In genomic region chr14:97218713-97219355, GRCh38 we compare ENCODE assay signal across 9 cellular contexts.
A peak's percentile ranks its signal among the peaks of the same experiment; 100 is the strongest.
DNase-seq lines count a peak whose midpoint lies in the region; ATAC-seq, FAIRE-seq and TF ChIP-seq lines count a peak whose summit lies in the region.
"Had no signal": no experiment of that assay in that cellular context is flagged by ENCODE, and none has a peak within 500 bp of the region (broad histone marks: within the 10 kb centered on the region; RNA-seq: fewer than 3 reads in every experiment).

No MANE protein-coding gene starts in this region.

- H3K79me2 ChIP-seq in GM12878 (ENCODE audit: control insufficient read depth, insufficient read depth, low read length): no peaks in the 10 kb centered on the region

- H3K27ac Mint-ChIP-seq in type B pancreatic cell: no peak overlapping the region
- no peak overlapping the region for H3K27ac Mint-ChIP-seq in osteocyte (ENCODE audit: unreplicated experiment)

- no peak for FAIRE-seq in GM12878 (lab: Jason Lieb, UNC)

- POLR2A ChIA-PET in GM12878 (lab: Charles Lee): interaction anchor here (0.6 kb wide), 1 partner anchor 37 kb away, joined by 3 read pairs; no protein-coding TSS in a partner anchor

- peak overlapping the region; percentile 17 for H2AFZ ChIP-seq in GM12878 (ENCODE audit: control insufficient read depth, low read depth, low read length)

- intact Hi-C loops in Right ventricle myocardium superior (cut with DNase I): no loop called here
- intact Hi-C loops in Right ventricle myocardium inferior (cut with DNase I): no loop called here
- intact Hi-C loops in GM12878 (cut with micrococcal nuclease; ENCODE audit: unreplicated experiment): no loop called here

- no peak overlapping the region for H3K4me3 ChIP-seq in GM12878
- H3K4me3 ChIP-seq in muscle layer of duodenum (ENCODE audit: low read depth in 1 of 2, low read length in 2 of 2): peak overlapping the region; percentile 26 to 57

- H3K27me3 ChIP-seq in GM12878 (replicated peaks in 1 of 2; ENCODE audit: control insufficient read depth in 2 of 2, insufficient read depth in 2 of 2, low read length in 1 of 2): peaks cover 0 to 4% of the 10 kb centered on the region in 2 experiments; a peak in 1 of 4 replicates
- H3K27me3 ChIP-seq in muscle layer of duodenum (ENCODE audit: low read depth, low read length): peaks cover 6% of the 10 kb centered on the region

- in situ Hi-C loops in GM12878 (cut with MboI): no loop called here

- ATAC-seq in Right ventricle myocardium superior (ENCODE audit: poor library complexity): no peak
- no peak for ATAC-seq in Right ventricle myocardium inferior
- no peak for ATAC-seq in GM12878
- ATAC-seq: Panc1 had no signal

- H3K4me3 Mint-ChIP-seq in type B pancreatic cell (peak overlapping the region; percentile 83), osteocyte (ENCODE audit: unreplicated experiment) (no peak overlapping the region)

- 25% methylated on average over 49 of the region's 49 CpGs for WGBS in GM12878 (ENCODE audit: insufficient coverage, insufficient replicate concordance, low lambda C conversion rate, missing lambda C conversion rate)

- BruUV-seq in GM12878 (replicated peaks; lab: Mats Ljungman, UMichigan): no TSS peak

- no peaks in the 10 kb centered on the region for H3K36me3 ChIP-seq in GM12878 (ENCODE audit: control insufficient read depth in 2 of 2, insufficient read depth in 2 of 2, low read length in 1 of 2)
- no peaks in the 10 kb centered on the region for H3K36me3 ChIP-seq in muscle layer of duodenum (ENCODE audit: control insufficient read depth in 1 of 2, insufficient read depth in 2 of 2, low read length in 2 of 2)

- DNase-seq in Right ventricle myocardium superior: peak; percentile 40
- no peak for DNase-seq in Right ventricle myocardium inferior (ENCODE audit: missing footprints)
- DNase-seq in GM12878 (ENCODE audit: low read depth, low spot score): no peak
- no peak for DNase-seq in type B pancreatic cell (ENCODE audit: extremely low spot score, unreplicated experiment)
- no peak for DNase-seq in GM10266 (ENCODE audit: extremely low spot score)
- no peak for DNase-seq in OCI-M1 (lab: John Stamatoyannopoulos, UW)
- no peak for DNase-seq in osteocyte (ENCODE audit: extremely low spot score, unreplicated experiment)

- peak overlapping the region; percentile 44; the same call in 1 of the 2 replicates for H3K4me2 ChIP-seq in GM12878 (ENCODE audit: control insufficient read depth, insufficient read depth)

- RAD21 ChIA-PET in GM12878 (lab: Charles Lee; ENCODE audit: unreplicated experiment): interaction anchor here (1.1 kb wide), 1 partner anchor 17 kb away, joined by 3 read pairs; no protein-coding TSS in a partner anchor

- TF ChIP-seq CTCF in GM12878 (IDR thresholded peaks at IDR 0.05 in 2 of 3, conservative IDR thresholded peaks at IDR 0.05 in 1 of 3; ENCODE audit: control insufficient read depth in 2 of 3, extremely low read depth in 1 of 3, insufficient read depth in 1 of 3, low read depth in 3 of 3, low read length in 3 of 3): no peak
- TF ChIP-seq CTCF in type B pancreatic cell (conservative IDR thresholded peaks at IDR 0.05): peak; percentile 24
- TF ChIP-seq CTCF in GM10266 (IDR thresholded peaks at IDR 0.05; ENCODE audit: control insufficient read depth, insufficient read depth, low read depth, missing control alignments): no peak
- no peak for TF ChIP-seq CTCF in osteocyte (IDR thresholded peaks at IDR 0.05)

- no peak for TF ChIP-seq POLR2A in GM12878 (IDR thresholded peaks at IDR 0.05; ENCODE audit: low read depth, low read length)

- H3K4me1 ChIP-seq in GM12878 (ENCODE audit: control insufficient read depth, insufficient read depth, low read length) (no peaks in the 10 kb centered on the region), muscle layer of duodenum (ENCODE audit: control insufficient read depth in 1 of 2, insufficient read depth in 2 of 2, low read length in 2 of 2) (peaks cover 0 to 16% of the 10 kb centered on the region in 2 donors)

- H3K36me3 Mint-ChIP-seq in type B pancreatic cell (no peaks in the 10 kb centered on the region), osteocyte (ENCODE audit: unreplicated experiment) (peaks cover 1% of the 10 kb centered on the region)

- H3K27me3 Mint-ChIP-seq in type B pancreatic cell: peaks cover 70% of the 10 kb centered on the region
- H3K27me3 Mint-ChIP-seq in osteocyte (ENCODE audit: unreplicated experiment): peaks cover 8% of the 10 kb centered on the region

- TF ChIP-seq RAD21 in GM12878 (IDR thresholded peaks at IDR 0.05; ENCODE audit: insufficient read depth, low read depth, low read length): no peak

- H3K9me3 Mint-ChIP-seq in type B pancreatic cell (no peaks in the 10 kb centered on the region), osteocyte (ENCODE audit: unreplicated experiment) (peaks cover 9% of the 10 kb centered on the region)

- CTCF ChIA-PET in GM12878 (lab: Yijun Ruan, JAX): interaction anchor here (0.6 kb wide), 1 partner anchor 79 kb away, joined by 3 read pairs; no protein-coding TSS in a partner anchor

- no peaks in the 10 kb centered on the region; the same call in 2 of the 3 replicates for H3K9me3 ChIP-seq in GM12878 (replicated peaks; ENCODE audit: control insufficient read depth, insufficient read depth, low read length)
- H3K9me3 ChIP-seq in muscle layer of duodenum (ENCODE audit: control insufficient read depth in 1 of 2, low read length in 2 of 2): no peaks in the 10 kb centered on the region

- no peak for TF ChIP-seq EP300 in GM12878 (IDR thresholded peaks at IDR 0.05; ENCODE audit: borderline replicate concordance in 1 of 2, control insufficient read depth in 1 of 2, low read depth in 2 of 2, low read length in 2 of 2)

- H3K27ac ChIP-seq in GM12878 (ENCODE audit: control insufficient read depth, insufficient read depth) (no peak overlapping the region), muscle layer of duodenum (ENCODE audit: low read length) (no peak overlapping the region)

- no peak overlapping the region for H3K9ac ChIP-seq in GM12878 (ENCODE audit: control insufficient read depth, insufficient read depth, low read length)

- no peaks in the 10 kb centered on the region for H4K20me1 ChIP-seq in GM12878 (ENCODE audit: control insufficient read depth, insufficient read depth)

- H3K4me1 Mint-ChIP-seq in type B pancreatic cell (ENCODE audit: unreplicated experiment): peaks cover 7% of the 10 kb centered on the region
- peaks cover 1% of the 10 kb centered on the region for H3K4me1 Mint-ChIP-seq in osteocyte (ENCODE audit: unreplicated experiment)

- SMC1A ChIA-PET in GM12878 (lab: Charles Lee; ENCODE audit: uncharacterized antibody, unreplicated experiment): no interaction called here

TF ChIP-seq in GM12878, 131 proteins besides CTCF, POLR2A, EP300 and RAD21:
- TF ChIP-seq E2F4 (IDR thresholded peaks at IDR 0.05; ENCODE audit: low read depth, low read length): no peak
TF ChIP-seq in GM12878: peak in this region for 0.
